21 cellular contexts compared by ENCODE assay signal in genomic region chr5:168168978-168169696, GRCh38.
"Had no signal": no experiment of that assay in that cellular context is flagged by ENCODE, and none has a peak within 500 bp of the region (broad histone marks: within the 10 kb centered on the region; RNA-seq: fewer than 3 reads in every experiment).

No MANE protein-coding gene starts in this region.

- H3K4me1 Mint-ChIP-seq: activated CD8-positive, alpha-beta memory T cell treated with anti-CD3 and anti-CD28 coated beads, Interleukin-2, amount 10 ng/mL, durations not matched to agents 7 days and 5 days had no signal

- H3K27ac Mint-ChIP-seq: activated CD4-positive, alpha-beta T cell treated with anti-CD3 and anti-CD28 coated beads, Interleukin-2, amount 10 ng/mL, durations not matched to agents 7 days and 5 days; activated CD8-positive, alpha-beta memory T cell treated with anti-CD3 and anti-CD28 coated beads, Interleukin-2, amount 10 ng/mL, durations not matched to agents 7 days and 5 days; activated CD8-positive, alpha-beta T cell treated with anti-CD3 and anti-CD28 coated beads for 36 hours; activated naive CD4-positive, alpha-beta T cell treated with anti-CD3 and anti-CD28 coated beads, Interleukin-2, amount 10 ng/mL, durations not matched to agents 7 days and 5 days; naive thymus-derived CD4-positive, alpha-beta T cell; neural progenitor cell had no signal

- H3K4me3 ChIP-seq: coronary artery, gastroesophageal sphincter, neural progenitor cell, thoracic aorta, upper lobe of right lung had no signal

- H3K9me3 Mint-ChIP-seq: activated CD4-positive, alpha-beta T cell treated with anti-CD3 and anti-CD28 coated beads, Interleukin-2, amount 10 ng/mL, durations not matched to agents 7 days and 5 days; activated CD8-positive, alpha-beta T cell treated with anti-CD3 and anti-CD28 coated beads for 36 hours; activated naive CD4-positive, alpha-beta T cell treated with anti-CD3 and anti-CD28 coated beads, Interleukin-2, amount 10 ng/mL, durations not matched to agents 7 days and 5 days; neural progenitor cell had no signal

- H3K27me3 ChIP-seq: gastroesophageal sphincter, neural progenitor cell, upper lobe of right lung had no signal

- H3K4me3 Mint-ChIP-seq: activated CD4-positive, alpha-beta T cell treated with anti-CD3 and anti-CD28 coated beads, Interleukin-2, amount 10 ng/mL, durations not matched to agents 7 days and 5 days; activated CD8-positive, alpha-beta memory T cell treated with anti-CD3 and anti-CD28 coated beads, Interleukin-2, amount 10 ng/mL, durations not matched to agents 7 days and 5 days; activated CD8-positive, alpha-beta T cell treated with anti-CD3 and anti-CD28 coated beads for 36 hours; activated naive CD4-positive, alpha-beta T cell treated with anti-CD3 and anti-CD28 coated beads, Interleukin-2, amount 10 ng/mL, durations not matched to agents 7 days and 5 days; naive thymus-derived CD4-positive, alpha-beta T cell; neural progenitor cell had no signal

- DNase-seq: activated CD4-positive, alpha-beta T cell treated with anti-CD3 and anti-CD28 coated beads, Interleukin-2, amount 10 ng/mL, durations not matched to agents 7 days and 5 days; activated CD4-positive, CD25-positive, alpha-beta regulatory T cell treated with anti-CD3 and anti-CD28 coated beads, Interleukin-2, amount 50 U/mL, for 72 hours; activated CD8-positive, alpha-beta memory T cell treated with anti-CD3 and anti-CD28 coated beads, Interleukin-2, amount 10 ng/mL, durations not matched to agents 7 days and 5 days; activated CD8-positive, alpha-beta T cell treated with anti-CD3 and anti-CD28 coated beads for 36 hours; activated effector memory CD4-positive, alpha-beta T cell treated with anti-CD3 and anti-CD28 coated beads, Interleukin-2, amount 50 U/mL, for 16 hours; activated naive CD4-positive, alpha-beta T cell treated with anti-CD3 and anti-CD28 coated beads, Interleukin-2, amount 10 ng/mL, durations not matched to agents 7 days and 5 days; activated T-cell treated with anti-CD3 and anti-CD28 coated beads for 4 hours; cerebellar nuclear complex; naive thymus-derived CD4-positive, alpha-beta T cell; posterior cingulate gyrus; stimulated activated CD4-positive, alpha-beta T cell treated with anti-CD3 and anti-CD28 coated beads, Interleukin-4, amount 100 ng/mL, for 1 hour; stimulated activated naive CD4-positive, alpha-beta T cell; T-helper 2 cell; upper lobe of right lung had no signal

- H3K36me3 ChIP-seq: gastroesophageal sphincter, neural progenitor cell, thoracic aorta, upper lobe of right lung had no signal

- H3K27ac ChIP-seq: coronary artery, epithelial cell of prostate, gastroesophageal sphincter, neural progenitor cell, thoracic aorta, upper lobe of right lung, VCaP had no signal

- ATAC-seq: activated CD8-positive, alpha-beta memory T cell treated with anti-CD3 and anti-CD28 coated beads, Interleukin-2, amount 10 ng/mL, durations not matched to agents 7 days and 5 days; activated CD8-positive, alpha-beta T cell treated with anti-CD3 and anti-CD28 coated beads for 36 hours; gastroesophageal sphincter; left lobe of liver; naive thymus-derived CD4-positive, alpha-beta T cell; upper lobe of right lung had no signal

- H3K4me1 ChIP-seq: upper lobe of right lung had no signal

- H3K36me3 Mint-ChIP-seq: activated CD8-positive, alpha-beta memory T cell treated with anti-CD3 and anti-CD28 coated beads, Interleukin-2, amount 10 ng/mL, durations not matched to agents 7 days and 5 days; activated naive CD4-positive, alpha-beta T cell treated with anti-CD3 and anti-CD28 coated beads, Interleukin-2, amount 10 ng/mL, durations not matched to agents 7 days and 5 days; naive thymus-derived CD4-positive, alpha-beta T cell had no signal

- H3K9me3 ChIP-seq: gastroesophageal sphincter, thoracic aorta, upper lobe of right lung had no signal
